In the genomic region with DNA sequence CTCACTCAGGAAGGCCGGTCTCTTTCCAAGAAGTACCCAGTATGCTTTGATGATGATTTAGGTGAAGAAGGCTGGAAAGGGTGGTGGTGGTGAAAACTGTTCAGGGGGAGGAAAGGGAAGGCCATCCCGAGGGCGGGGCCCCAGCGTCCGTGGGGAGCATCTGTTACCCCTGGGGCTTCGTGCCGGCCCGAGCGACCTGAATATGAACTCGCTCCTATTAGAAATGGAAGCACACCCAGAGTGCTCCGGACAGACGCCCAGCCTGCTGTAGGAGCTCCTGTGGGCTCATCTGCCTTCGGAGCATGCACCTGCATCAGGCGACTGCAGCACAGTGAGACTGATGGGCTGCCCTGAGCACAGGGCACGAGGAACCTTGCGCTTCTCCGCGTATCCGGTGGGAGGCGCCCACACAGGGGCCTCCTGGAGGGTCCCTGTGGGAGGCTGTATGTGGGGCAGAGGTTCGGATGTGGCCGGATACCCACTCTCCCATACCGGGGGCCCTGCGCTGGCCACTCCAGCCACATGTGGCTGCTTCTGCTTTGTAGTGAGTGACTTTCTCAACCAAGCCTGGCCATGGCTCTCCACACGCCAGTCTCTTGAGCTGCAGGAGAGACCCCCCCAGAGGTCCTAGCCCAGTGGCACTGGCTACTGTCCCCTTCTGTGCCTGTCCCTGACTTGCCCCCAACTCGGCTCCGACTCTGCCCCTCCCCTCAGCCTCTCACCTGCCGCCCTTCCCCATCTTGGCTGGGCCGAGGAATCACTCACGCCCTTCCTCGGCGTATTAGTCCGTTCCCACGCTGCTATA, we compare ENCODE assay signal across 16 cellular contexts. TPM values are rescaled to one million over a fixed set of nuclear protein-coding genes. Genes with fewer than 3 reads are reported as not detected.
A peak's percentile ranks its signal among the peaks of the same experiment; 100 is the strongest.
DNase-seq lines count a peak whose midpoint lies in the region; ATAC-seq and TF ChIP-seq lines count a peak whose summit lies in the region.
"Had no signal": no experiment of that assay in that cellular context is flagged by ENCODE, and none has a peak within 500 bp of the region (broad histone marks: within the 10 kb centered on the region; RNA-seq: fewer than 3 reads in every experiment).

No MANE protein-coding gene starts in this region.

- H3K9me3 ChIP-seq in left lung (no peaks in the 10 kb centered on the region), stomach (no peaks in the 10 kb centered on the region), hepatocyte (ENCODE audit: low read depth) (no peaks in the 10 kb centered on the region)
- H3K9me3 ChIP-seq: esophagus muscularis mucosa, HAP-1 had no signal

- H3K9me2 ChIP-seq in hepatocyte (replicated peaks; ENCODE audit: insufficient read depth): no peaks in the 10 kb centered on the region

- no peaks in the 10 kb centered on the region for H4K20me1 ChIP-seq in hepatocyte (ENCODE audit: insufficient read depth, poor library complexity, severe bottlenecking)

- peaks cover 0 to 76% of the 10 kb centered on the region in 2 donors for H3K27me3 ChIP-seq in left lung
- H3K27me3 ChIP-seq in stomach: peaks cover 0 to 78% (median 28%) of the 10 kb centered on the region in 3 donors
- H3K27me3 ChIP-seq in hepatocyte: peaks cover 7% of the 10 kb centered on the region

- ATAC-seq in left lung (no peak), GM21717 (IDR thresholded peaks at IDR 0.05; ENCODE audit: unreplicated experiment) (no peak), GM21576 (IDR thresholded peaks at IDR 0.05; ENCODE audit: unreplicated experiment) (no peak)

- no peaks in the 10 kb centered on the region for H3K79me2 ChIP-seq in hepatocyte

- no peak for TF ChIP-seq EP300 in stomach (IDR thresholded peaks at IDR 0.05)

- TF ChIP-seq CTCF in left lung (IDR thresholded peaks at IDR 0.05) (no peak), stomach (IDR thresholded peaks at IDR 0.05) (no peak), hepatocyte (IDR thresholded peaks at IDR 0.05; ENCODE audit: poor library complexity) (no peak)

- no peak overlapping the region for H3K4me2 ChIP-seq in hepatocyte

- intact Hi-C loops in left lung (cut with DNase I): no loop called here
- intact Hi-C loops in stomach (cut with DNase I; ENCODE audit: low total_unique reads): no loop called here

- no peak overlapping the region for H3K4me3 ChIP-seq in left lung
- peak overlapping the region in 3 of 4 donors; percentile 14 to 36 (median 19) for H3K4me3 ChIP-seq in stomach
- no peak overlapping the region for H3K4me3 ChIP-seq in hepatocyte
- H3K4me3 ChIP-seq: HAP-1 had no signal

- H3K4me1 ChIP-seq in left lung (peaks cover 27 to 35% of the 10 kb centered on the region in 2 donors), stomach (peaks cover 25 to 52% (median 43%) of the 10 kb centered on the region in 4 donors), hepatocyte (ENCODE audit: insufficient read depth) (peaks cover 19% of the 10 kb centered on the region)
- H3K4me1 ChIP-seq: HAP-1 had no signal

- no peak overlapping the region for H3K27ac ChIP-seq in left lung
- H3K27ac ChIP-seq in stomach: peak overlapping the region in 4 of 5 donors; percentile 57 to 79 (median 68)
- no peak overlapping the region for H3K27ac ChIP-seq in hepatocyte

- WGBS in stomach, 5 donors: 68 to 76% (median 72%) methylated on average over 27 to 34 of the region's 34 CpGs
- WGBS in hepatocyte (ENCODE audit: low lambda C conversion rate, missing lambda C conversion rate): 90% methylated on average over 32 of the region's 34 CpGs

- H3K36me3 ChIP-seq in left lung (no peaks in the 10 kb centered on the region), stomach (no peaks in the 10 kb centered on the region), hepatocyte (replicated peaks; ENCODE audit: insufficient read depth, low read depth) (no peaks in the 10 kb centered on the region)
- H3K36me3 ChIP-seq: esophagus muscularis mucosa, HAP-1 had no signal

- peak; percentile 27 for DNase-seq in activated CD4-positive, CD25-positive, alpha-beta regulatory T cell treated with anti-CD3 and anti-CD28 coated beads, Interleukin-2, amount 50 U/mL, for 72 hours
- no peak for DNase-seq in activated CD4-positive, CD25-positive, alpha-beta regulatory T cell (lab: John Stamatoyannopoulos, UW)
- peak; percentile 16 for DNase-seq in activated T-cell treated with anti-CD3 and anti-CD28 coated beads, Interleukin-2, amount 50 U/mL, for 48 hours
- DNase-seq in left lung (peak; percentile 34 to 72), stomach (no peak), hepatocyte (ENCODE audit: low spot score) (no peak)
- DNase-seq: 8988T; activated CD4-positive, alpha-beta memory T cell treated with anti-CD3 and anti-CD28 coated beads, Interleukin-2, amount 10 ng/mL, durations not matched to agents 7 days and 5 days; Karpas-422; NCI-H1694 treated with DMSO at 0.1 percent for 48 hours; NCI-H69; T-helper 9 cell had no signal

- TF ChIP-seq POLR2A in stomach (IDR thresholded peaks at IDR 0.05): no peak

- H2AFZ ChIP-seq in hepatocyte: no peak overlapping the region

RNA-seq across cellular contexts. Expression of a gene that starts 36.8 kb away (rescaled TPM):
- total RNA-seq in left lung: 10 to 100 TPM; 23.5 to 31.2 TPM
- 10 to 100 TPM in 3 of 5 donors, 1 to 10 TPM in 2; 3.5 to 42.7 (median 19.6) TPM for total RNA-seq in stomach
- polyA plus RNA-seq in stomach: 10 to 100 TPM in 1 of 3 donors, 1 to 10 TPM in 2; 5.8 to 10.3 (median 9.2) TPM
- 23.1 and 28.1 TPM in 2 replicates for total RNA-seq in hepatocyte
- polyA plus RNA-seq in hepatocyte: 27.8 and 34.0 TPM in 2 replicates

RNA-seq across cellular contexts. Expression of a gene that starts 55.0 kb away (rescaled TPM):
- total RNA-seq in left lung (under 1 TPM; 0.35 to 0.39 TPM), stomach (1 to 10 TPM in 2 of 5 donors, under 1 TPM in 1, not detected in 2; 0.18 to 5.8 (median 3.5) TPM), hepatocyte (11.9 and 12.6 TPM in 2 replicates)
- polyA plus RNA-seq in stomach (1 to 10 TPM in 1 of 3 donors, under 1 TPM in 1, not detected in 1; 0.68 to 8.9 TPM), hepatocyte (9.0 and 9.1 TPM in 2 replicates)

Comparison
In these comparisons a context has a peak if more than half of its experiments do, and no peak if none do; other contexts are left out.
1. DNase-seq: peak in activated CD4-positive, CD25-positive, alpha-beta regulatory T cell treated with anti-CD3 and anti-CD28 coated beads, Interleukin-2, amount 50 U/mL, for 72 hours (single experiment), activated T-cell treated with anti-CD3 and anti-CD28 coated beads, Interleukin-2, amount 50 U/mL, for 48 hours (2 of 2) and left lung (2 of 2); none in activated CD4-positive, CD25-positive, alpha-beta regulatory T cell (0 of 4), stomach (single experiment) and hepatocyte (single experiment).
2. H3K27ac ChIP-seq: peak in stomach (4 of 5); none in left lung (0 of 2) and hepatocyte (single experiment).
3. H3K4me3 ChIP-seq: peak in stomach (3 of 4); none in left lung (0 of 2) and hepatocyte (single experiment).